16 cellular contexts compared by ENCODE assay signal in the genomic region with DNA sequence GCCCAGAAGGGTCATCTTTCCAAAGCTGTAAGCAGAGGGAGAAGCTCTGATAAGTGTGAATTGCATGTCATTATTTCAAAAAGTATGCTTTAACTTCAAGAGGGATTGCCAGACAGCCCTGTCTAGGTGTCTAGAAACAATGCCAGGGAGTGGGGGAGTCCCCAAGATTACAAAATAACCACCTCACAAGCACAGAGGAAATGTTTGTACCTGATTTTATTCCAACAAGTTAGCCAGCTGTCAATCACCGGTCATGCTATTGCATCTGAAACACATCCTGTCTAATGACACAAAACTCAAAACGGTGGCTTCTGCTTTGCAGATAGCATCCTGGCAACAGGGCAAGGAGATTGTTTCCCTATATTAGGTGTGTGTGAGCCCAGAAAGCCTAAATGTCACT.
DNase-seq lines count a peak whose midpoint lies in the region; ATAC-seq lines count a peak whose summit lies in the region.
"Had no signal": no experiment of that assay in that cellular context is flagged by ENCODE, and none has a peak within 500 bp of the region (broad histone marks: within the 10 kb centered on the region; RNA-seq: fewer than 3 reads in every experiment).

No MANE protein-coding gene starts in this region.

- H3K4me1 Mint-ChIP-seq in activated CD4-positive, alpha-beta T cell treated with anti-CD3 and anti-CD28 coated beads, Interleukin-2, amount 10 ng/mL, durations not matched to agents 24 days and 14 days: peaks cover 2% of the 10 kb centered on the region
- H3K4me1 Mint-ChIP-seq in stimulated activated memory B cell treated with anti-CD40 and anti-IgM and Interleukin-4, amounts not matched to agents 10 μg/mL and 1 μg/mL and 100 μg/mL, for 72 hours: no peaks in the 10 kb centered on the region
- H3K4me1 Mint-ChIP-seq: natural killer cell had no signal

- intact Hi-C loops in activated CD4-positive, alpha-beta T cell treated with anti-CD3 and anti-CD28 coated beads, Interleukin-2, amount 10 ng/mL, durations not matched to agents 24 days and 14 days (cut with micrococcal nuclease): no loop called here

- no peak overlapping the region for H3K4me3 Mint-ChIP-seq in activated CD4-positive, alpha-beta T cell treated with anti-CD3 and anti-CD28 coated beads, Interleukin-2, amount 10 ng/mL, durations not matched to agents 24 days and 14 days
- H3K4me3 Mint-ChIP-seq in stimulated activated memory B cell treated with anti-CD40 and anti-IgM and Interleukin-4, amounts not matched to agents 10 μg/mL and 1 μg/mL and 100 μg/mL, for 72 hours: no peak overlapping the region
- H3K4me3 Mint-ChIP-seq: activated naive CD8-positive, alpha-beta T cell treated with anti-CD3 and anti-CD28 coated beads, Interleukin-2, amount 10 ng/mL, durations not matched to agents 7 days and 5 days; natural killer cell; T-helper 17 cell had no signal

- H3K27me3 Mint-ChIP-seq in activated CD4-positive, alpha-beta T cell treated with anti-CD3 and anti-CD28 coated beads, Interleukin-2, amount 10 ng/mL, durations not matched to agents 24 days and 14 days: peaks cover 2% of the 10 kb centered on the region
- no peaks in the 10 kb centered on the region for H3K27me3 Mint-ChIP-seq in stimulated activated memory B cell treated with anti-CD40 and anti-IgM and Interleukin-4, amounts not matched to agents 10 μg/mL and 1 μg/mL and 100 μg/mL, for 72 hours
- H3K27me3 Mint-ChIP-seq: activated naive CD8-positive, alpha-beta T cell treated with anti-CD3 and anti-CD28 coated beads, Interleukin-2, amount 10 ng/mL, durations not matched to agents 7 days and 5 days had no signal

- H3K27ac Mint-ChIP-seq in activated CD4-positive, alpha-beta T cell treated with anti-CD3 and anti-CD28 coated beads, Interleukin-2, amount 10 ng/mL, durations not matched to agents 24 days and 14 days: no peak overlapping the region
- H3K27ac Mint-ChIP-seq in stimulated activated memory B cell treated with anti-CD40 and anti-IgM and Interleukin-4, amounts not matched to agents 10 μg/mL and 1 μg/mL and 100 μg/mL, for 72 hours: no peak overlapping the region
- H3K27ac Mint-ChIP-seq: activated naive CD8-positive, alpha-beta T cell treated with anti-CD3 and anti-CD28 coated beads, Interleukin-2, amount 10 ng/mL, durations not matched to agents 7 days and 5 days; natural killer cell; T-helper 17 cell had no signal

- H3K9me3 Mint-ChIP-seq in activated CD4-positive, alpha-beta T cell treated with anti-CD3 and anti-CD28 coated beads, Interleukin-2, amount 10 ng/mL, durations not matched to agents 24 days and 14 days: no peaks in the 10 kb centered on the region
- H3K9me3 Mint-ChIP-seq in stimulated activated memory B cell treated with anti-CD40 and anti-IgM and Interleukin-4, amounts not matched to agents 10 μg/mL and 1 μg/mL and 100 μg/mL, for 72 hours: no peaks in the 10 kb centered on the region
- H3K9me3 Mint-ChIP-seq: activated naive CD8-positive, alpha-beta T cell treated with anti-CD3 and anti-CD28 coated beads, Interleukin-2, amount 10 ng/mL, durations not matched to agents 7 days and 5 days; natural killer cell had no signal

- no peaks in the 10 kb centered on the region for H3K36me3 Mint-ChIP-seq in activated CD4-positive, alpha-beta T cell treated with anti-CD3 and anti-CD28 coated beads, Interleukin-2, amount 10 ng/mL, durations not matched to agents 24 days and 14 days (ENCODE audit: low read depth)
- H3K36me3 Mint-ChIP-seq in stimulated activated memory B cell treated with anti-CD40 and anti-IgM and Interleukin-4, amounts not matched to agents 10 μg/mL and 1 μg/mL and 100 μg/mL, for 72 hours: no peaks in the 10 kb centered on the region
- H3K36me3 Mint-ChIP-seq: activated naive CD8-positive, alpha-beta T cell treated with anti-CD3 and anti-CD28 coated beads, Interleukin-2, amount 10 ng/mL, durations not matched to agents 7 days and 5 days; natural killer cell had no signal

- peak; percentile 58 for ATAC-seq in GM18868 (IDR thresholded peaks at IDR 0.05; ENCODE audit: unreplicated experiment)
- peak; percentile 55 for ATAC-seq in GM21723 (IDR thresholded peaks at IDR 0.05; ENCODE audit: unreplicated experiment)
- ATAC-seq in HG03103 (IDR thresholded peaks at IDR 0.05; ENCODE audit: low read depth, unreplicated experiment): peak; percentile 46
- ATAC-seq in left lobe of liver: peak; percentile 40
- ATAC-seq in stimulated activated memory B cell treated with anti-CD40 and anti-IgM and Interleukin-4, amounts not matched to agents 10 μg/mL and 1 μg/mL and 100 μg/mL, for 72 hours: no peak
- ATAC-seq in HG02678 (IDR thresholded peaks at IDR 0.05; ENCODE audit: unreplicated experiment): no peak
- ATAC-seq: activated CD4-positive, CD25-positive, alpha-beta regulatory T cell treated with anti-CD3 and anti-CD28 coated beads, Interleukin-2, amount 50 U/mL, for 24 hours; lower lobe of right lung; natural killer cell; T-helper 17 cell had no signal

- DNase-seq in left lobe of liver (ENCODE audit: low spot score): no peak
- DNase-seq in activated CD4-positive, alpha-beta T cell treated with anti-CD3 and anti-CD28 coated beads, Interleukin-2, amount 10 ng/mL, durations not matched to agents 24 days and 14 days: no peak
- DNase-seq: activated naive CD8-positive, alpha-beta T cell treated with anti-CD3 and anti-CD28 coated beads, Interleukin-2, amount 10 ng/mL, durations not matched to agents 7 days and 5 days; activated T-cell treated with anti-CD3 and anti-CD28 coated beads for 4 hours; effector memory CD4-positive, alpha-beta T cell; lower lobe of right lung; MV-4-11; natural killer cell; T-helper 17 cell; testis had no signal

Comparison
In these comparisons a context has a peak if more than half of its experiments do, and no peak if none do; other contexts are left out.
1. ATAC-seq: peak in GM18868 (single experiment), GM21723 (single experiment), HG03103 (single experiment) and left lobe of liver (single experiment); none in stimulated activated memory B cell treated with anti-CD40 and anti-IgM and Interleukin-4, amounts not matched to agents 10 μg/mL and 1 μg/mL and 100 μg/mL, for 72 hours (single experiment) and HG02678 (single experiment).